8 cellular contexts compared by ENCODE assay signal in genomic region chr4:121192500-121192899, GRCh38. TPM values are rescaled to one million over a fixed set of nuclear protein-coding genes. Genes with fewer than 3 reads are reported as not detected.
DNase-seq lines count a peak whose midpoint lies in the region; ATAC-seq, FAIRE-seq and TF ChIP-seq lines count a peak whose summit lies in the region.

No MANE protein-coding gene starts in this region.

- no peaks in the 10 kb centered on the region for H3K79me2 ChIP-seq in GM23338 (replicated peaks; ENCODE audit: insufficient read depth)

- no peak overlapping the region for H3K27ac ChIP-seq in GM23338 (ENCODE audit: low read depth)

- H3K4me2 ChIP-seq in GM23338: no peak overlapping the region

- H3K27ac Mint-ChIP-seq in GM23338: no peak overlapping the region

- H3K4me3 ChIP-seq in GM23338 (no peak overlapping the region), astrocyte of the cerebellum (ENCODE audit: low read depth, low read length) (no peak overlapping the region)

- no peaks in the 10 kb centered on the region for H3K9me3 Mint-ChIP-seq in GM23338

- peak; percentile 1 for DNase-seq in NCI-H1436 (lab: John Stamatoyannopoulos, UW)
- no peak for DNase-seq in NCI-H1436 treated with DMSO at 0.1 percent for 48 hours (lab: John Stamatoyannopoulos, UW)
- DNase-seq in GM23338 (ENCODE audit: low spot score): peak; percentile 67
- DNase-seq in NCI-H526 treated with DMSO at 0.1 percent for 48 hours (lab: John Stamatoyannopoulos, UW): peak; percentile 16
- DNase-seq in astrocyte of the cerebellum (ENCODE audit: low read depth): no peak
- DNase-seq in kidney tubule cell (ENCODE audit: low spot score): peak; percentile 46
- peak; percentile 26 for DNase-seq in urothelium cell line (ENCODE audit: low spot score)
- DNase-seq in activated effector memory CD4-positive, alpha-beta T cell treated with anti-CD3 and anti-CD28 coated beads, Interleukin-2, amount 50 U/mL, for 16 hours: no peak

- ATAC-seq in GM23338: no peak

- H3K4me1 Mint-ChIP-seq in GM23338: peaks cover 17% of the 10 kb centered on the region

- H3K9me2 ChIP-seq in GM23338 (ENCODE audit: insufficient read depth): no peaks in the 10 kb centered on the region

- H3K4me3 Mint-ChIP-seq in GM23338: no peak overlapping the region

- H3K27me3 ChIP-seq in GM23338 (ENCODE audit: insufficient read depth): no peaks in the 10 kb centered on the region

- no peak overlapping the region for H2AFZ ChIP-seq in GM23338

- H3K36me3 Mint-ChIP-seq in GM23338 (ENCODE audit: low read depth): no peaks in the 10 kb centered on the region

- H3K27me3 Mint-ChIP-seq in GM23338 (ENCODE audit: insufficient read depth, low read depth, poor library complexity): no peaks in the 10 kb centered on the region

- in situ Hi-C loops in astrocyte of the cerebellum (cut with HindIII; ENCODE audit: low sequenced_read_pairs): no loop called here

- H3F3A ChIP-seq in GM23338 (replicated peaks; ENCODE audit: low read depth): no peaks in the 10 kb centered on the region

- H3K4me1 ChIP-seq in GM23338 (ENCODE audit: insufficient read depth): peaks cover 13% of the 10 kb centered on the region; the same call in 1 of the 2 replicates

- no peaks in the 10 kb centered on the region for H4K20me1 ChIP-seq in GM23338 (replicated peaks; ENCODE audit: insufficient read depth)

- TF ChIP-seq CTCF in GM23338 (conservative IDR thresholded peaks at IDR 0.05; ENCODE audit: low read depth in 2 of 2) (peak; percentile 84 to 91), astrocyte of the cerebellum (IDR thresholded peaks at IDR 0.05; ENCODE audit: low read depth, low read length, missing control alignments) (peak; percentile 75)

- H3K36me3 ChIP-seq in GM23338 (ENCODE audit: insufficient read depth): no peaks in the 10 kb centered on the region

- FAIRE-seq in urothelium cell line (lab: Jason Lieb, UNC): no peak

TF ChIP-seq in GM23338, 12 proteins besides CTCF, POLR2A, EP300 and RAD21:
- TF ChIP-seq EZH2phosphoT487 (IDR thresholded peaks at IDR 0.05; ENCODE audit: unreplicated experiment) (no peak), ZNF114 (CRISPR knock-in tag; IDR thresholded peaks at IDR 0.05) (no peak), JUNB (IDR thresholded peaks at IDR 0.05; ENCODE audit: unreplicated experiment) (no peak), NANOG (IDR thresholded peaks at IDR 0.05; ENCODE audit: borderline replicate concordance) (no peak), ZNF331 (CRISPR knock-in tag; IDR thresholded peaks at IDR 0.05; ENCODE audit: low read depth) (no peak), REST (IDR thresholded peaks at IDR 0.05; ENCODE audit: unreplicated experiment) (no peak), POLR2AphosphoS5 (IDR thresholded peaks at IDR 0.05; ENCODE audit: low read depth) (no peak), CREB1 (CRISPR knock-in tag; IDR thresholded peaks at IDR 0.05; ENCODE audit: low read depth) (no peak), EZH2 (IDR thresholded peaks at IDR 0.05; ENCODE audit: low read depth, unreplicated experiment) (no peak), STAT1 (IDR thresholded peaks at IDR 0.05; ENCODE audit: unreplicated experiment) (no peak)
- TF ChIP-seq, protein P1, sequence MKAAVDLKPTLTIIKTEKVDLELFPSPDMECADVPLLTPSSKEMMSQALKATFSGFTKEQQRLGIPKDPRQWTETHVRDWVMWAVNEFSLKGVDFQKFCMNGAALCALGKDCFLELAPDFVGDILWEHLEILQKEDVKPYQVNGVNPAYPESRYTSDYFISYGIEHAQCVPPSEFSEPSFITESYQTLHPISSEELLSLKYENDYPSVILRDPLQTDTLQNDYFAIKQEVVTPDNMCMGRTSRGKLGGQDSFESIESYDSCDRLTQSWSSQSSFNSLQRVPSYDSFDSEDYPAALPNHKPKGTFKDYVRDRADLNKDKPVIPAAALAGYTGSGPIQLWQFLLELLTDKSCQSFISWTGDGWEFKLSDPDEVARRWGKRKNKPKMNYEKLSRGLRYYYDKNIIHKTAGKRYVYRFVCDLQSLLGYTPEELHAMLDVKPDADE (IDR thresholded peaks at IDR 0.05): no peak
- TF ChIP-seq, protein P2, sequence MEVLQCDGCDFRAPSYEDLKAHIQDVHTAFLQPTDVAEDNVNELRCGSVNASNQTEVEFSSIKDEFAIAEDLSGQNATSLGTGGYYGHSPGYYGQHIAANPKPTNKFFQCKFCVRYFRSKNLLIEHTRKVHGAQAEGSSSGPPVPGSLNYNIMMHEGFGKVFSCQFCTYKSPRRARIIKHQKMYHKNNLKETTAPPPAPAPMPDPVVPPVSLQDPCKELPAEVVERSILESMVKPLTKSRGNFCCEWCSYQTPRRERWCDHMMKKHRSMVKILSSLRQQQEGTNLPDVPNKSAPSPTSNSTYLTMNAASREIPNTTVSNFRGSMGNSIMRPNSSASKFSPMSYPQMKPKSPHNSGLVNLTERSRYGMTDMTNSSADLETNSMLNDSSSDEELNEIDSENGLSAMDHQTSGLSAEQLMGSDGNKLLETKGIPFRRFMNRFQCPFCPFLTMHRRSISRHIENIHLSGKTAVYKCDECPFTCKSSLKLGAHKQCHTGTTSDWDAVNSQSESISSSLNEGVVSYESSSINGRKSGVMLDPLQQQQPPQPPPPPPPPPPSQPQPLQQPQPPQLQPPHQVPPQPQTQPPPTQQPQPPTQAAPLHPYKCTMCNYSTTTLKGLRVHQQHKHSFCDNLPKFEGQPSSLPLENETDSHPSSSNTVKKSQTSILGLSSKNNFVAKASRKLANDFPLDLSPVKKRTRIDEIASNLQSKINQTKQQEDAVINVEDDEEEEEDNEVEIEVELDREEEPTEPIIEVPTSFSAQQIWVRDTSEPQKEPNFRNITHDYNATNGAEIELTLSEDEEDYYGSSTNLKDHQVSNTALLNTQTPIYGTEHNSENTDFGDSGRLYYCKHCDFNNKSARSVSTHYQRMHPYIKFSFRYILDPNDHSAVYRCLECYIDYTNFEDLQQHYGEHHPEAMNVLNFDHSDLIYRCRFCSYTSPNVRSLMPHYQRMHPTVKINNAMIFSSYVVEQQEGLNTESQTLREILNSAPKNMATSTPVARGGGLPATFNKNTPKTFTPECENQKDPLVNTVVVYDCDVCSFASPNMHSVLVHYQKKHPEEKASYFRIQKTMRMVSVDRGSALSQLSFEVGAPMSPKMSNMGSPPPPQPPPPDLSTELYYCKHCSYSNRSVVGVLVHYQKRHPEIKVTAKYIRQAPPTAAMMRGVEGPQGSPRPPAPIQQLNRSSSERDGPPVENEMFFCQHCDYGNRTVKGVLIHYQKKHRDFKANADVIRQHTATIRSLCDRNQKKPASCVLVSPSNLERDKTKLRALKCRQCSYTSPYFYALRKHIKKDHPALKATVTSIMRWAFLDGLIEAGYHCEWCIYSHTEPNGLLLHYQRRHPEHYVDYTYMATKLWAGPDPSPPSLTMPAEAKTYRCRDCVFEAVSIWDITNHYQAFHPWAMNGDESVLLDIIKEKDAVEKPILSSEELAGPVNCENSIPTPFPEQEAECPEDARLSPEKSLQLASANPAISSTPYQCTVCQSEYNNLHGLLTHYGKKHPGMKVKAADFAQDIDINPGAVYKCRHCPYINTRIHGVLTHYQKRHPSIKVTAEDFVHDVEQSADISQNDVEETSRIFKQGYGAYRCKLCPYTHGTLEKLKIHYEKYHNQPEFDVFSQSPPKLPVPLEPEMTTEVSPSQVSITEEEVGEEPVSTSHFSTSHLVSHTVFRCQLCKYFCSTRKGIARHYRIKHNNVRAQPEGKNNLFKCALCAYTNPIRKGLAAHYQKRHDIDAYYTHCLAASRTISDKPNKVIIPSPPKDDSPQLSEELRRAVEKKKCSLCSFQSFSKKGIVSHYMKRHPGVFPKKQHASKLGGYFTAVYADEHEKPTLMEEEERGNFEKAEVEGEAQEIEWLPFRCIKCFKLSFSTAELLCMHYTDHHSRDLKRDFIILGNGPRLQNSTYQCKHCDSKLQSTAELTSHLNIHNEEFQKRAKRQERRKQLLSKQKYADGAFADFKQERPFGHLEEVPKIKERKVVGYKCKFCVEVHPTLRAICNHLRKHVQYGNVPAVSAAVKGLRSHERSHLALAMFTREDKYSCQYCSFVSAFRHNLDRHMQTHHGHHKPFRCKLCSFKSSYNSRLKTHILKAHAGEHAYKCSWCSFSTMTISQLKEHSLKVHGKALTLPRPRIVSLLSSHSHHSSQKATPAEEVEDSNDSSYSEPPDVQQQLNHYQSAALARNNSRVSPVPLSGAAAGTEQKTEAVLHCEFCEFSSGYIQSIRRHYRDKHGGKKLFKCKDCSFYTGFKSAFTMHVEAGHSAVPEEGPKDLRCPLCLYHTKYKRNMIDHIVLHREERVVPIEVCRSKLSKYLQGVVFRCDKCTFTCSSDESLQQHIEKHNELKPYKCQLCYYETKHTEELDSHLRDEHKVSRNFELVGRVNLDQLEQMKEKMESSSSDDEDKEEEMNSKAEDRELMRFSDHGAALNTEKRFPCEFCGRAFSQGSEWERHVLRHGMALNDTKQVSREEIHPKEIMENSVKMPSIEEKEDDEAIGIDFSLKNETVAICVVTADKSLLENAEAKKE (CRISPR knock-in tag; IDR thresholded peaks at IDR 0.05): no peak

RNA-seq across cellular contexts. Expression of gene TNIP3, which starts 28.4 kb away (rescaled TPM):
- not detected in 2 replicates for total RNA-seq in GM23338 (2014; rRNA removed; shearing (Covaris generic))
- 0.45 TPM in 1 of 2 replicates, not detected in the other for polyA plus RNA-seq in GM23338 (2016; fragmentation: Nextera tagmentation; extraction: Ambion mirVana)

Comparison
In these comparisons a context has a peak if more than half of its experiments do, and no peak if none do; other contexts are left out.
1. DNase-seq: peak in NCI-H1436 (single experiment), GM23338 (single experiment), NCI-H526 treated with DMSO at 0.1 percent for 48 hours (single experiment), kidney tubule cell (single experiment) and urothelium cell line (single experiment); none in NCI-H1436 treated with DMSO at 0.1 percent for 48 hours (single experiment), astrocyte of the cerebellum (single experiment) and activated effector memory CD4-positive, alpha-beta T cell treated with anti-CD3 and anti-CD28 coated beads, Interleukin-2, amount 50 U/mL, for 16 hours (single experiment).